In genomic region chr21:43294194-43294902, GRCh38 we compare ENCODE assay signal across 21 cellular contexts.
"Had no signal": no experiment of that assay in that cellular context is flagged by ENCODE, and none has a peak within 500 bp of the region (broad histone marks: within the 10 kb centered on the region; RNA-seq: fewer than 3 reads in every experiment).

No MANE protein-coding gene starts in this region.

- H3K9me3 ChIP-seq: vagina had no signal

- H3K27ac ChIP-seq: esophagus muscularis mucosa, gastroesophageal sphincter, hepatocyte, skin epidermis, transverse colon, vagina had no signal

- H3K4me1 ChIP-seq: esophagus muscularis mucosa, gastroesophageal sphincter, transverse colon, vagina had no signal

- H3K4me1 Mint-ChIP-seq: activated CD4-positive, alpha-beta T cell treated with anti-CD3 and anti-CD28 coated beads, Interleukin-2, amount 10 ng/mL, durations not matched to agents 24 days and 14 days; activated naive CD4-positive, alpha-beta T cell treated with anti-CD3 and anti-CD28 coated beads, Interleukin-2, amount 10 ng/mL, durations not matched to agents 7 days and 5 days had no signal

- ATAC-seq: activated CD8-positive, alpha-beta T cell treated with anti-CD3 and anti-CD28 coated beads, Interleukin-2, amount 10 ng/mL, durations not matched to agents 7 days and 5 days; activated naive CD8-positive, alpha-beta T cell treated with anti-CD3 and anti-CD28 coated beads, Interleukin-2, amount 50 U/mL, for 24 hours; gastroesophageal sphincter; left colon had no signal

- H3K4me3 Mint-ChIP-seq: activated CD4-positive, alpha-beta T cell treated with anti-CD3 and anti-CD28 coated beads, Interleukin-2, amount 10 ng/mL, durations not matched to agents 24 days and 14 days; activated CD8-positive, alpha-beta T cell treated with anti-CD3 and anti-CD28 coated beads, Interleukin-2, amount 10 ng/mL, durations not matched to agents 7 days and 5 days; activated naive CD4-positive, alpha-beta T cell treated with anti-CD3 and anti-CD28 coated beads, Interleukin-2, amount 10 ng/mL, durations not matched to agents 7 days and 5 days; activated naive CD8-positive, alpha-beta T cell treated with anti-CD3 and anti-CD28 coated beads, Interleukin-2, amount 50 U/mL, for 24 hours; activated T-cell treated with anti-CD3 and anti-CD28 coated beads, Interleukin-2, amount 50 U/mL, for 24 hours; stimulated activated naive CD8-positive, alpha-beta T cell treated with anti-CD3 and anti-CD28 coated beads, Interleukin-15, Interleukin-2, amounts not matched to agents 100 ng/mL and 50 ng/mL, for 24 hours had no signal

- H3K36me3 Mint-ChIP-seq: activated naive CD4-positive, alpha-beta T cell treated with anti-CD3 and anti-CD28 coated beads, Interleukin-2, amount 10 ng/mL, durations not matched to agents 7 days and 5 days had no signal

- H3K36me3 ChIP-seq: esophagus muscularis mucosa, gastroesophageal sphincter, transverse colon, vagina had no signal

- H3K9me3 Mint-ChIP-seq: activated CD4-positive, alpha-beta T cell treated with anti-CD3 and anti-CD28 coated beads, Interleukin-2, amount 10 ng/mL, durations not matched to agents 24 days and 14 days; activated T-cell treated with anti-CD3 and anti-CD28 coated beads, Interleukin-2, amount 50 U/mL, for 24 hours; activated T-helper 2 cell treated with anti-CD3 and anti-CD28 coated beads, Interferon-gamma antibody, Interleukin-2, Interleukin-4, amounts not matched to agents 10 μg/mL and 5 μg/mL and 100 μg/mL, durations not matched to agents 14 hours and 24 hours and 36 hours; stimulated activated naive CD8-positive, alpha-beta T cell treated with anti-CD3 and anti-CD28 coated beads, Interleukin-15, Interleukin-2, amounts not matched to agents 100 ng/mL and 50 ng/mL, for 24 hours had no signal

- H3K27ac Mint-ChIP-seq: activated CD4-positive, alpha-beta T cell treated with anti-CD3 and anti-CD28 coated beads, Interleukin-2, amount 10 ng/mL, durations not matched to agents 24 days and 14 days; activated CD8-positive, alpha-beta T cell treated with anti-CD3 and anti-CD28 coated beads, Interleukin-2, amount 10 ng/mL, durations not matched to agents 7 days and 5 days; activated naive CD4-positive, alpha-beta T cell treated with anti-CD3 and anti-CD28 coated beads, Interleukin-2, amount 10 ng/mL, durations not matched to agents 7 days and 5 days; activated naive CD8-positive, alpha-beta T cell treated with anti-CD3 and anti-CD28 coated beads, Interleukin-2, amount 50 U/mL, for 24 hours; activated T-cell treated with anti-CD3 and anti-CD28 coated beads, Interleukin-2, amount 50 U/mL, for 24 hours; activated T-helper 2 cell treated with anti-CD3 and anti-CD28 coated beads, Interferon-gamma antibody, Interleukin-2, Interleukin-4, amounts not matched to agents 10 μg/mL and 5 μg/mL and 100 μg/mL, durations not matched to agents 14 hours and 24 hours and 36 hours; nephron; stimulated activated naive CD8-positive, alpha-beta T cell treated with anti-CD3 and anti-CD28 coated beads, Interleukin-15, Interleukin-2, amounts not matched to agents 100 ng/mL and 50 ng/mL, for 24 hours had no signal

- H3K27me3 Mint-ChIP-seq: stimulated activated naive CD8-positive, alpha-beta T cell treated with anti-CD3 and anti-CD28 coated beads, Interleukin-15, Interleukin-2, amounts not matched to agents 100 ng/mL and 50 ng/mL, for 24 hours had no signal

- H3K4me3 ChIP-seq: esophagus muscularis mucosa, gastroesophageal sphincter, hepatocyte, lung, skin epidermis, transverse colon, vagina had no signal

- H3K27me3 ChIP-seq: hepatocyte, transverse colon, vagina had no signal

- DNase-seq: activated CD4-positive, alpha-beta T cell treated with anti-CD3 and anti-CD28 coated beads, Interleukin-2, amount 10 ng/mL, durations not matched to agents 24 days and 14 days; activated CD8-positive, alpha-beta T cell treated with anti-CD3 and anti-CD28 coated beads, Interleukin-2, amount 10 ng/mL, durations not matched to agents 7 days and 5 days; activated naive CD4-positive, alpha-beta T cell treated with anti-CD3 and anti-CD28 coated beads, Interleukin-2, amount 10 ng/mL, durations not matched to agents 7 days and 5 days; activated naive CD8-positive, alpha-beta T cell treated with anti-CD3 and anti-CD28 coated beads, Interleukin-2, amount 50 U/mL, for 24 hours; activated T-cell treated with anti-CD3 and anti-CD28 coated beads, Interleukin-2, amount 50 U/mL, for 24 hours; effector CD4-positive, alpha-beta T cell; left colon; stimulated activated CD4-positive, alpha-beta T cell treated with anti-CD3 and anti-CD28 coated beads, Interleukin-15, amount 100 ng/mL, for 24 hours; stimulated activated CD4-positive, alpha-beta T cell treated with anti-CD3 and anti-CD28 coated beads, Interleukin-2, amount 100 ng/mL, for 48 hours; T-helper 1 cell; T-helper 9 cell; transverse colon had no signal
